1 cellular context compared by ENCODE assay signal in the genomic region with DNA sequence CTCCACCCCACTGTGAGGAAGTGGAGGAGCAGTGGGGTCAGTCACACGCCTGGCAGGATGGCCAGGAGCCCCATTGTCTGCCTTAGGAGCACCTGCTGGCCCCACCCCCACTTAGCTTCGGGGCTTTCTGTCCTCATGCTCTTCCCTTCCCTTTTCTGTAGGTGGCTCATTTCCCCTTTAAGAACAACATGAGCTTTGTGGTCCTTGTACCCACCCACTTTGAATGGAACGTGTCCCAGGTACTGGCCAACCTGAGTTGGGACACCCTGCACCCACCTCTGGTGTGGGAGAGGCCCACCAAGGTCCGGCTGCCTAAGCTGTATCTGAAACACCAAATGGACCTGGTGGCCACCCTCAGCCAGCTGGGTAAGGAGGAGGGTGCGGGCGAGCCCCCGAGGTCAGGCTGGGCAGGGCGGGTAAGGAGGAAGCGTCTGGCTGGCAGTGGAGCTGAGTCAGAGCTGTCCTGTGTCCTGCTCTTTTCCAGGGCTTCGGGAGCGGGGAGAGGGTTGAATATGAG.
TF ChIP-seq lines count a peak whose summit lies in the region.

No MANE protein-coding gene starts in this region.

TF ChIP-seq in HepG2, 621 proteins besides CTCF, POLR2A, EP300 and RAD21:
- TF ChIP-seq ZFP91 (CRISPR knock-in tag; IDR thresholded peaks at IDR 0.05; ENCODE audit: borderline replicate concordance) = peak; percentile 60
- TF ChIP-seq NONO (IDR thresholded peaks at IDR 0.05) = no peak
- TF ChIP-seq NONO (CRISPR knock-in tag; conservative IDR thresholded peaks at IDR 0.05) = 0 out of 2 replicates have a peak, but pooled peaks have one; percentile 26
- 0 out of 2 replicates have a peak, but pooled peaks have one; percentile 24 for TF ChIP-seq ZNF777 (CRISPR knock-in tag; IDR thresholded peaks at IDR 0.05)
- TF ChIP-seq SNAPC5 (CRISPR knock-in tag; IDR thresholded peaks at IDR 0.05; ENCODE audit: borderline replicate concordance) = no peak
- no peak for TF ChIP-seq ZNF569 (CRISPR knock-in tag; IDR thresholded peaks at IDR 0.05; ENCODE audit: borderline replicate concordance)
- TF ChIP-seq, protein P1, sequence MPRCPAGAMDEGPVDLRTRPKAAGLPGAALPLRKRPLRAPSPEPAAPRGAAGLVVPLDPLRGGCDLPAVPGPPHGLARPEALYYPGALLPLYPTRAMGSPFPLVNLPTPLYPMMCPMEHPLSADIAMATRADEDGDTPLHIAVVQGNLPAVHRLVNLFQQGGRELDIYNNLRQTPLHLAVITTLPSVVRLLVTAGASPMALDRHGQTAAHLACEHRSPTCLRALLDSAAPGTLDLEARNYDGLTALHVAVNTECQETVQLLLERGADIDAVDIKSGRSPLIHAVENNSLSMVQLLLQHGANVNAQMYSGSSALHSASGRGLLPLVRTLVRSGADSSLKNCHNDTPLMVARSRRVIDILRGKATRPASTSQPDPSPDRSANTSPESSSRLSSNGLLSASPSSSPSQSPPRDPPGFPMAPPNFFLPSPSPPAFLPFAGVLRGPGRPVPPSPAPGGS (CRISPR knock-in tag; IDR thresholded peaks at IDR 0.05) = no peak
- TF ChIP-seq RBFOX2 (IDR thresholded peaks at IDR 0.05; ENCODE audit: low read depth, low read length) = peak; percentile 65; the same call in 1 of the 2 replicates
- no peak for TF ChIP-seq RORA (CRISPR knock-in tag; IDR thresholded peaks at IDR 0.05)
- TF ChIP-seq ATF1 (CRISPR knock-in tag; IDR thresholded peaks at IDR 0.05) = no peak
- no peak for TF ChIP-seq ELF1 (CRISPR knock-in tag; IDR thresholded peaks at IDR 0.05)
- no peak for TF ChIP-seq MED8 (CRISPR knock-in tag; IDR thresholded peaks at IDR 0.05; ENCODE audit: insufficient replicate concordance)
- TF ChIP-seq ZNF253 (CRISPR knock-in tag; IDR thresholded peaks at IDR 0.05; ENCODE audit: borderline replicate concordance) = no peak
- no peak for TF ChIP-seq NFYB (CRISPR knock-in tag; IDR thresholded peaks at IDR 0.05)
- 0 out of 2 replicates have a peak, but pooled peaks have one; percentile 46 for TF ChIP-seq HNRNPL (IDR thresholded peaks at IDR 0.05; ENCODE audit: low read depth, low read length)
- TF ChIP-seq BCL6 (CRISPR knock-in tag; IDR thresholded peaks at IDR 0.05) = 0 out of 2 replicates have a peak, but pooled peaks have one; percentile 5
- TF ChIP-seq CENPBD1 (CRISPR knock-in tag; IDR thresholded peaks at IDR 0.05; ENCODE audit: borderline replicate concordance, low read depth) = no peak
- TF ChIP-seq ZNF678 (CRISPR knock-in tag; IDR thresholded peaks at IDR 0.05) = no peak
- TF ChIP-seq ZNF33B (CRISPR knock-in tag; IDR thresholded peaks at IDR 0.05) = no peak
- TF ChIP-seq AKAP8 (CRISPR knock-in tag; IDR thresholded peaks at IDR 0.05) = 0 out of 2 replicates have a peak, but pooled peaks have one; percentile 27
- 0 out of 2 replicates have a peak, but pooled peaks have one; percentile 30 for TF ChIP-seq SSRP1 (CRISPR knock-in tag; IDR thresholded peaks at IDR 0.05)
- no peak for TF ChIP-seq HHEX (CRISPR knock-in tag; IDR thresholded peaks at IDR 0.05)
- TF ChIP-seq MXD3 (CRISPR knock-in tag; IDR thresholded peaks at IDR 0.05) = 0 out of 2 replicates have a peak, but pooled peaks have one; percentile 19
- TF ChIP-seq DNMT1 (CRISPR knock-in tag; IDR thresholded peaks at IDR 0.05) = no peak
- TF ChIP-seq AGO2 (optimal IDR thresholded peaks at IDR 0.05; ENCODE audit: low read depth, low read length) = peak; percentile 95
- TF ChIP-seq ZNF891 (CRISPR knock-in tag; IDR thresholded peaks at IDR 0.05) = no peak
- TF ChIP-seq ADNP (CRISPR knock-in tag; IDR thresholded peaks at IDR 0.05) = no peak
